5 cellular contexts compared by ENCODE assay signal in the genomic region with DNA sequence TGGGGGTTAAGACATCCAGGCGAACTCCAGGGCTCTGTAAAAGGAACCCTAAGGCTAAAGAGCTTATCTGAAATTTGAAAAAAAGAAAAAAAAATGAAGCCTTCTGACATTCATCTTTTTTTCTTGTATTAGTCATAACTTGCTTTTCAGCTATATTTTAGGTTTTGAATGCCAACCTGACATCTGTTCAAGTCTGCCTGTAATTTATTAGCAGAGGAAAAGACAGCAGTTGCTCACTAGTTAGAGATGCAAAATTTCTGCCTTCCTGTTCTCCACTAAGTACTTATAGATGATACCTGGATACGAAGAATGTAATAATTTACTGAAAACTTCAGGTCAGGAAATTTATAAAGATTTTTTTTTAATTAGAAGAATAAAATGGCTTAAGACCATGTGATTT.
DNase-seq lines count a peak whose midpoint lies in the region; ATAC-seq, FAIRE-seq and TF ChIP-seq lines count a peak whose summit lies in the region.
"Not testable (repeated sequence)": the region's sequence is repeated elsewhere in the genome, so short reads cannot be mapped to it uniquely, and the experiment has no call there.

No MANE protein-coding gene starts in this region.

- not testable (repeated sequence) for TF ChIP-seq RAD21 in HCT116 (IDR thresholded peaks at IDR 0.05; ENCODE audit: low read depth)

- H2AFZ ChIP-seq in HCT116 (ENCODE audit: low read depth, low read length, poor library complexity, severe bottlenecking): not testable (repeated sequence)

- H3K79me2 ChIP-seq in HCT116 (ENCODE audit: insufficient read depth, low read length): not testable (repeated sequence)

- POLR2A ChIA-PET in HCT116 (lab: Charles Lee): not testable (repeated sequence)

- BruUV-seq in HCT116 (replicated peaks; lab: Mats Ljungman, UMichigan): TSS peak; percentile 4

- intact Hi-C loops in HCT116 (cut with micrococcal nuclease): not testable (repeated sequence)

- DNase-seq in GM19239 (ENCODE audit: insufficient read length, low spot score); HCT116 (ENCODE audit: low read depth, low spot score); small intestine: not testable (repeated sequence)

- RAD21 ChIA-PET in HCT116 (lab: Charles Lee; ENCODE audit: low non-redundant PET in 1 of 2, low total read pairs in 2 of 2, uncharacterized antibody in 2 of 2, unreplicated experiment in 2 of 2): not testable (repeated sequence)

- not testable (repeated sequence) for TF ChIP-seq CTCF in HCT116 (IDR thresholded peaks at IDR 0.05 in 2 of 3, conservative IDR thresholded peaks at IDR 0.05 in 1 of 3; ENCODE audit: borderline replicate concordance in 1 of 3, insufficient read depth in 1 of 3, low read depth in 2 of 3, low read length in 2 of 3)

- not testable (repeated sequence) for ATAC-seq in HCT116
- peak; percentile 66 for ATAC-seq in SK-N-SH treated with all-trans-retinoic acid at 6 μM for 48 hours

- peak; percentile 89 for FAIRE-seq in A204.1 (lab: Jason Lieb, UNC)
- FAIRE-seq in GM19239 (lab: Jason Lieb, UNC): peak; percentile 21
- FAIRE-seq in small intestine (lab: Jason Lieb, UNC): peak; percentile 41

- H3K9ac ChIP-seq in HCT116 (ENCODE audit: low read length): not testable (repeated sequence)

- H3K36me3 ChIP-seq in HCT116 (ENCODE audit: control insufficient read depth in 1 of 2, insufficient read depth in 2 of 2, low read length in 2 of 2); small intestine (ENCODE audit: control insufficient read depth in 2 of 2, insufficient read depth in 2 of 2, low read length in 2 of 2): not testable (repeated sequence)

- not testable (repeated sequence) for TF ChIP-seq POLR2A in HCT116 (IDR thresholded peaks at IDR 0.05; ENCODE audit: borderline replicate concordance, extremely low read depth, insufficient read depth, insufficient read length)

- H3K27ac ChIP-seq in HCT116 (ENCODE audit: low read depth, low read length); small intestine (ENCODE audit: low read depth in 1 of 2, low read length in 1 of 2): not testable (repeated sequence)

- not testable (repeated sequence) for H3K4me1 ChIP-seq in HCT116 (ENCODE audit: control insufficient read depth in 1 of 2, insufficient read depth in 2 of 2, low read length in 2 of 2); small intestine (ENCODE audit: control insufficient read depth in 2 of 2, insufficient read depth in 1 of 2, low read depth in 1 of 2, low read length in 1 of 2)

- H3K4me2 ChIP-seq in HCT116 (ENCODE audit: low read length): not testable (repeated sequence)

- not testable (repeated sequence) for H3K9me3 ChIP-seq in HCT116 (ENCODE audit: control insufficient read depth in 1 of 2, insufficient read depth in 1 of 2, low read depth in 1 of 2, low read length in 2 of 2); small intestine (ENCODE audit: control insufficient read depth, low read depth)

- H4K20me1 ChIP-seq in HCT116 (ENCODE audit: insufficient read depth): not testable (repeated sequence)

- CTCF ChIA-PET in HCT116 (lab: Charles Lee): not testable (repeated sequence)

- H3K9me2 ChIP-seq in HCT116 (ENCODE audit: insufficient read depth): not testable (repeated sequence)

- not testable (repeated sequence) for H3K4me3 ChIP-seq in HCT116 (replicated peaks in 1 of 2; ENCODE audit: low read depth in 1 of 2, low read length in 2 of 2); small intestine (ENCODE audit: low read depth in 1 of 2, low read length in 2 of 2)

- H3K27me3 ChIP-seq in HCT116 (ENCODE audit: insufficient read depth, low read length); small intestine (ENCODE audit: control insufficient read depth in 2 of 2, insufficient read depth in 2 of 2, low read length in 2 of 2): not testable (repeated sequence)

- WGBS in small intestine, 3 donors: no CpG with 5 or more reads among the region's 2 CpGs
